Comparison of ENCODE assay signal across 13 cellular contexts in the genomic region with DNA sequence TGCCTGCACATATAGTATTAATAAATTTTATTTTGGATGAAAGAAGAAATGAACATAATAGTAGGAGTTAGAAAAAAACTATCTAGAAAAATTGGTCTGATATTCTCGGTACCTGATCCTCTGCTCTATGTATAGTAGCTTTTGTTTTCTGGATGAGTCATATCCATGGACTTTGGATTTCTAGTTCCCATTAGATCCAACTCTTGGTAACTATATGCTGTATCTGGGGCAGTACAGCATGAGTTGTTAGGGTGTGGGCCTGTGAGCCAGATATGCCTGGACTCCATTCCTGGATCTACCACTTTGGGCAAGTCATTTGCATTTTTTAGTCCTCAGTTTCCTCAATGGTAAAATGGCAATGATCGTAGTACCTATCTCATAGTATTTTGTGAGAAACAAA.
"Had no signal": no experiment of that assay in that cellular context is flagged by ENCODE, and none has a peak within 500 bp of the region (broad histone marks: within the 10 kb centered on the region; RNA-seq: fewer than 3 reads in every experiment).

No MANE protein-coding gene starts in this region.

- H3K36me3 Mint-ChIP-seq: activated CD4-positive, alpha-beta memory T cell treated with anti-CD3 and anti-CD28 coated beads for 36 hours; activated naive CD8-positive, alpha-beta T cell had no signal

- DNase-seq: activated CD4-positive, alpha-beta memory T cell treated with anti-CD3 and anti-CD28 coated beads for 36 hours; activated gamma-delta T cell; activated T-cell treated with anti-CD3 and anti-CD28 coated beads, Interleukin-2, amount 50 U/mL, for 4 hours; esophagus squamous epithelium; foreskin fibroblast; head of caudate nucleus; left ventricle myocardium inferior; mesendoderm; ovary; tibial artery had no signal

- H3K4me1 Mint-ChIP-seq: neural crest cell had no signal

- ATAC-seq: activated T-cell treated with anti-CD3 and anti-CD28 coated beads, Interleukin-2, amount 50 U/mL, for 4 hours had no signal

- H3K27ac Mint-ChIP-seq: activated CD4-positive, alpha-beta memory T cell treated with anti-CD3 and anti-CD28 coated beads for 36 hours; activated naive CD8-positive, alpha-beta T cell had no signal

- H3K27me3 Mint-ChIP-seq: activated CD4-positive, alpha-beta memory T cell treated with anti-CD3 and anti-CD28 coated beads for 36 hours had no signal

- H3K4me3 ChIP-seq: esophagus squamous epithelium, left ventricle myocardium inferior, ovary, skin epidermis, tibial artery had no signal

- H3K4me3 Mint-ChIP-seq: activated CD4-positive, alpha-beta memory T cell treated with anti-CD3 and anti-CD28 coated beads for 36 hours; activated naive CD8-positive, alpha-beta T cell; activated T-cell treated with anti-CD3 and anti-CD28 coated beads, Interleukin-2, amount 50 U/mL, for 4 hours; neural crest cell had no signal
